In genomic region chr6:24933266-24933665, GRCh38 we compare ENCODE assay signal across 15 cellular contexts. TPM values are rescaled to one million over a fixed set of nuclear protein-coding genes. Genes with fewer than 3 reads are reported as not detected.
A peak's percentile ranks its signal among the peaks of the same experiment; 100 is the strongest.
DNase-seq lines count a peak whose midpoint lies in the region; ATAC-seq, FAIRE-seq and TF ChIP-seq lines count a peak whose summit lies in the region.
"Had no signal": no experiment of that assay in that cellular context is flagged by ENCODE, and none has a peak within 500 bp of the region (broad histone marks: within the 10 kb centered on the region; RNA-seq: fewer than 3 reads in every experiment).

No MANE protein-coding gene starts in this region.

- DNase-seq in activated CD8-positive, alpha-beta memory T cell treated with anti-CD3 and anti-CD28 coated beads, Interleukin-2, amount 10 ng/mL, durations not matched to agents 7 days and 5 days: no peak
- DNase-seq in activated CD8-positive, alpha-beta memory T cell treated with anti-CD3 and anti-CD28 coated beads, Interleukin-2, amount 50 U/mL, for 48 hours: no peak
- DNase-seq in Karpas-422 (peak; percentile 63), amniotic epithelial cell (ENCODE audit: low read depth) (peak; percentile 76), NCI-H446 (lab: John Stamatoyannopoulos, UW) (no peak), GM12891 (ENCODE audit: insufficient read length, low spot score) (no peak)
- DNase-seq in stimulated activated naive B cell treated with anti-CD40 and anti-IgM and Interleukin-4, amounts not matched to agents 10 μg/mL and 1 μg/mL and 100 μg/mL, for 72 hours: no peak
- DNase-seq: activated CD4-positive, alpha-beta T cell treated with anti-CD3 and anti-CD28 coated beads for 1 hour; aorta; NCI-H510A treated with DMSO at 0.1 percent for 48 hours; sigmoid colon; uterus had no signal

- H2AFZ ChIP-seq in Karpas-422 (ENCODE audit: low read length): no peak overlapping the region

- H3K9ac ChIP-seq in Karpas-422 (ENCODE audit: low read length): peak overlapping the region; percentile 69

- H3K4me1 Mint-ChIP-seq in activated CD8-positive, alpha-beta memory T cell treated with anti-CD3 and anti-CD28 coated beads, Interleukin-2, amount 10 ng/mL, durations not matched to agents 7 days and 5 days: peaks cover 88% of the 10 kb centered on the region
- H3K4me1 Mint-ChIP-seq in stimulated activated naive B cell treated with anti-CD40 and anti-IgM and Interleukin-4, amounts not matched to agents 10 μg/mL and 1 μg/mL and 100 μg/mL, for 72 hours: peaks cover 58 to 98% of the 10 kb centered on the region in 2 donors

- H3K36me3 Mint-ChIP-seq in activated CD8-positive, alpha-beta memory T cell treated with anti-CD3 and anti-CD28 coated beads, Interleukin-2, amount 10 ng/mL, durations not matched to agents 7 days and 5 days: peaks cover 41% of the 10 kb centered on the region
- H3K36me3 Mint-ChIP-seq in stimulated activated naive B cell treated with anti-CD40 and anti-IgM and Interleukin-4, amounts not matched to agents 10 μg/mL and 1 μg/mL and 100 μg/mL, for 72 hours: peaks cover 3% of the 10 kb centered on the region in 2 donors

- H3K4me3 Mint-ChIP-seq in activated CD8-positive, alpha-beta memory T cell treated with anti-CD3 and anti-CD28 coated beads, Interleukin-2, amount 10 ng/mL, durations not matched to agents 7 days and 5 days: peak overlapping the region; percentile 95
- H3K4me3 Mint-ChIP-seq in stimulated activated naive B cell treated with anti-CD40 and anti-IgM and Interleukin-4, amounts not matched to agents 10 μg/mL and 1 μg/mL and 100 μg/mL, for 72 hours: peak overlapping the region; percentile 77 to 89
- H3K4me3 Mint-ChIP-seq: nephron had no signal

- TF ChIP-seq POLR2A in GM12891 (IDR thresholded peaks at IDR 0.05; ENCODE audit: low read depth, low read length): no peak

- H3K27me3 Mint-ChIP-seq in activated CD8-positive, alpha-beta memory T cell treated with anti-CD3 and anti-CD28 coated beads, Interleukin-2, amount 10 ng/mL, durations not matched to agents 7 days and 5 days: no peaks in the 10 kb centered on the region
- no peaks in the 10 kb centered on the region for H3K27me3 Mint-ChIP-seq in stimulated activated naive B cell treated with anti-CD40 and anti-IgM and Interleukin-4, amounts not matched to agents 10 μg/mL and 1 μg/mL and 100 μg/mL, for 72 hours

- H3K4me1 ChIP-seq in Karpas-422 (ENCODE audit: low read length): peaks cover 96% of the 10 kb centered on the region

- peaks cover 86% of the 10 kb centered on the region for H3K79me2 ChIP-seq in Karpas-422 (ENCODE audit: low read length)

- H3K27ac Mint-ChIP-seq in activated CD8-positive, alpha-beta memory T cell treated with anti-CD3 and anti-CD28 coated beads, Interleukin-2, amount 10 ng/mL, durations not matched to agents 7 days and 5 days: peak overlapping the region; percentile 97
- peak overlapping the region; percentile 91 for H3K27ac Mint-ChIP-seq in stimulated activated naive B cell treated with anti-CD40 and anti-IgM and Interleukin-4, amounts not matched to agents 10 μg/mL and 1 μg/mL and 100 μg/mL, for 72 hours

- peak overlapping the region; percentile 71 for H3K4me3 ChIP-seq in Karpas-422 (ENCODE audit: low read length)
- H3K4me3 ChIP-seq: sigmoid colon, uterus had no signal

- H3K9me3 Mint-ChIP-seq in activated CD8-positive, alpha-beta memory T cell treated with anti-CD3 and anti-CD28 coated beads, Interleukin-2, amount 10 ng/mL, durations not matched to agents 7 days and 5 days (ENCODE audit: low read depth): no peaks in the 10 kb centered on the region
- H3K9me3 Mint-ChIP-seq in stimulated activated naive B cell treated with anti-CD40 and anti-IgM and Interleukin-4, amounts not matched to agents 10 μg/mL and 1 μg/mL and 100 μg/mL, for 72 hours: no peaks in the 10 kb centered on the region
- H3K9me3 Mint-ChIP-seq: nephron had no signal

- H3K27me3 ChIP-seq in Karpas-422 (ENCODE audit: low read length): no peaks in the 10 kb centered on the region
- H3K27me3 ChIP-seq: sigmoid colon, uterus had no signal

- H3K36me3 ChIP-seq in Karpas-422 (ENCODE audit: insufficient read depth, low read length): no peaks in the 10 kb centered on the region
- H3K36me3 ChIP-seq: sigmoid colon, uterus had no signal

- CTCF ChIA-PET in activated CD8-positive, alpha-beta memory T cell treated with anti-CD3 and anti-CD28 coated beads, Interleukin-2, amount 10 ng/mL, durations not matched to agents 7 days and 5 days (lab: Charles Lee): interaction anchor here (0.6 to 13.4 kb wide), 29 partner anchors 9 to 158 kb away, joined by 3 to 225 read pairs (median 6); no protein-coding TSS in a partner anchor

- peak overlapping the region; percentile 89 for H3K27ac ChIP-seq in Karpas-422 (ENCODE audit: low read length)
- H3K27ac ChIP-seq: foreskin keratinocyte, sigmoid colon had no signal

- peak overlapping the region; percentile 91 for H3K4me2 ChIP-seq in Karpas-422 (ENCODE audit: low read depth, low read length, poor library complexity, severe bottlenecking)

- no peak for FAIRE-seq in GM12891 (lab: Jason Lieb, UNC)

- peaks cover 4% of the 10 kb centered on the region; the same call in 1 of the 2 replicates for H4K20me1 ChIP-seq in Karpas-422 (ENCODE audit: insufficient read depth, low read depth, low read length)

- no peak for ATAC-seq in activated CD8-positive, alpha-beta memory T cell treated with anti-CD3 and anti-CD28 coated beads, Interleukin-2, amount 10 ng/mL, durations not matched to agents 7 days and 5 days
- ATAC-seq in stimulated activated naive B cell treated with anti-CD40 and anti-IgM and Interleukin-4, amounts not matched to agents 10 μg/mL and 1 μg/mL and 100 μg/mL, for 72 hours (replicated peaks): no peak
- ATAC-seq in GM19455 (IDR thresholded peaks at IDR 0.05; ENCODE audit: unreplicated experiment): no peak

- no peaks in the 10 kb centered on the region for H3K9me2 ChIP-seq in Karpas-422 (replicated peaks; ENCODE audit: insufficient read depth, low read length)

- H3K9me3 ChIP-seq in Karpas-422 (ENCODE audit: low read length): no peaks in the 10 kb centered on the region
- H3K9me3 ChIP-seq: sigmoid colon, uterus had no signal

TF ChIP-seq in GM12891, 5 proteins besides CTCF, POLR2A, EP300 and RAD21:
- no peak for TF ChIP-seq PAX5 (IDR thresholded peaks at IDR 0.05; ENCODE audit: insufficient read depth, low read length, severe bottlenecking)
- TF ChIP-seq POU2F2 (IDR thresholded peaks at IDR 0.05; ENCODE audit: low read depth, low read length): no peak
- no peak for TF ChIP-seq POLR2AphosphoS5 (IDR thresholded peaks at IDR 0.05; ENCODE audit: low read depth, low read length)
- no peak for TF ChIP-seq TAF1 (IDR thresholded peaks at IDR 0.05; ENCODE audit: low read depth, low read length)
- TF ChIP-seq SPI1 (IDR thresholded peaks at IDR 0.05; ENCODE audit: low read depth, low read length): no peak

RNA-seq across cellular contexts. Expression of gene RIPOR2, which starts 2.5 kb away (rescaled TPM):
- 100 to 1,000 TPM in 1 of 2 experiments, 10 to 100 TPM in 1; 53.4 to 104 TPM for total RNA-seq in activated CD8-positive, alpha-beta memory T cell treated with anti-CD3 and anti-CD28 coated beads, Interleukin-2, amount 10 ng/mL, durations not matched to agents 7 days and 5 days
- 72.1 and 73.8 TPM in 2 replicates for total RNA-seq in Karpas-422 (2014; rRNA removed; shearing (Covaris generic); ENCODE audit: low replicate concordance)
- 20.5 TPM for polyA plus RNA-seq in GM12891 (2012; ENCODE audit: low read depth, missing spikeins)
- polyA plus RNA-seq: foreskin keratinocyte had no signal

Comparison
In these comparisons a context has a peak if more than half of its experiments do, and no peak if none do; other contexts are left out.
1. DNase-seq: peak in Karpas-422 (single experiment) and amniotic epithelial cell (single experiment); none in activated CD8-positive, alpha-beta memory T cell treated with anti-CD3 and anti-CD28 coated beads, Interleukin-2, amount 10 ng/mL, durations not matched to agents 7 days and 5 days (single experiment), activated CD8-positive, alpha-beta memory T cell treated with anti-CD3 and anti-CD28 coated beads, Interleukin-2, amount 50 U/mL, for 48 hours (single experiment), stimulated activated naive B cell treated with anti-CD40 and anti-IgM and Interleukin-4, amounts not matched to agents 10 μg/mL and 1 μg/mL and 100 μg/mL, for 72 hours (single experiment), NCI-H446 (0 of 2) and GM12891 (single experiment).